Comparison of ENCODE assay signal across 19 cellular contexts in the genomic region with DNA sequence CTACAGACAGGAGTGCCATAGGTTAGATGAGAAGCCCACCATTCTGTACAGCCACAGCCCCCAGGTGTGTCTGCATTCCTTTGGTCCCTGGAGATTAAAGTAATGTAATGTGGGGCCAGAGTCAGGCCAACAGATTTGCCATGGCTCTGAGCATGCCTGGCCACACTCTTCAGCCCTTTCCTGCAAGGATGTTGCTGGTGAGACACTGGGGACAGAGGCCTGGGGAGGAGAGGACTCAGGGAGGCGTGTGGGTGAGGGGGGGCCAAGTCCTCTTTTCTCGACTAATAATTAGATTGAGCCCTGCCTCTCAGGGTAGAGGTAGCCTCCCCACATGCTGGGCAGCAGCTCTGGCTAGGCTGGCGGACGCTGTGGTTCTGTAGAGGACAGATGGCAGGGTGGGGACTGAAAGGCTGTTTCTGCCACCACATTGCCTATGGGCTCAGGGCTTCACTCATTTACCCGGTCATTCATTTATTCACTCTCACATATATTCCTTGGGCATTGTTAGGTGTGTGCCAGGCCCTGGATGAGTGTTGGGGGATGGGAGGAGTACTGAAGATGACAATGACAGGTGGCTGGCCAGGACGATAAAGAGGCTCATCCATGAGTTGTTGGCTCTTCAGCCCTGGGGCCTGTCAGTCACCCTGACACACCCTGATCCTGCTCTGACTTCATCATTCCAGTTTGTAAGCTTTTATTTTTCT. TPM values are rescaled to one million over a fixed set of nuclear protein-coding genes. Genes with fewer than 3 reads are reported as not detected.
DNase-seq lines count a peak whose midpoint lies in the region; FAIRE-seq and TF ChIP-seq lines count a peak whose summit lies in the region.
"Had no signal": no experiment of that assay in that cellular context is flagged by ENCODE, and none has a peak within 500 bp of the region (broad histone marks: within the 10 kb centered on the region; RNA-seq: fewer than 3 reads in every experiment).

No MANE protein-coding gene starts in this region.

- H3K9ac ChIP-seq in astrocyte (ENCODE audit: low read length), result no peak overlapping the region

- no peaks in the 10 kb centered on the region for H3K79me2 ChIP-seq in astrocyte (ENCODE audit: insufficient read depth, low read length)

- H3K36me3 ChIP-seq in astrocyte (ENCODE audit: insufficient read depth, low read length) (no peaks in the 10 kb centered on the region), uterus (no peaks in the 10 kb centered on the region)
- H3K36me3 ChIP-seq: esophagus squamous epithelium, heart left ventricle had no signal

- H3K27me3 Mint-ChIP-seq in astrocyte (ENCODE audit: low read depth, unreplicated experiment) (no peaks in the 10 kb centered on the region), nephron (ENCODE audit: low read depth) (no peaks in the 10 kb centered on the region)
- no peaks in the 10 kb centered on the region for H3K27me3 Mint-ChIP-seq in activated naive CD8-positive, alpha-beta T cell treated with anti-CD3 and anti-CD28 coated beads for 36 hours
- H3K27me3 Mint-ChIP-seq: activated naive CD8-positive, alpha-beta T cell; naive thymus-derived CD8-positive, alpha-beta T cell; stimulated activated naive CD8-positive, alpha-beta T cell treated with anti-CD3 and anti-CD28 coated beads, Interleukin-15, amount 100 ng/mL, for 72 hours had no signal

- H3K9me3 Mint-ChIP-seq in astrocyte (ENCODE audit: unreplicated experiment) (no peaks in the 10 kb centered on the region), nephron (no peaks in the 10 kb centered on the region)
- H3K9me3 Mint-ChIP-seq in activated naive CD8-positive, alpha-beta T cell treated with anti-CD3 and anti-CD28 coated beads for 36 hours, result no peaks in the 10 kb centered on the region
- H3K9me3 Mint-ChIP-seq: activated T-cell treated with anti-CD3 and anti-CD28 coated beads, Interleukin-2, amount 50 U/mL, for 4 hours; HFFc6; naive thymus-derived CD8-positive, alpha-beta T cell; stimulated activated naive CD8-positive, alpha-beta T cell treated with anti-CD3 and anti-CD28 coated beads, Interleukin-15, amount 100 ng/mL, for 72 hours had no signal

- intact Hi-C loops in uterus (cut with DNase I; ENCODE audit: low total_unique reads), result no loop called here

- H3K27ac ChIP-seq in astrocyte (ENCODE audit: low read depth, low read length) (no peak overlapping the region), uterus (no peak overlapping the region)
- H3K27ac ChIP-seq: esophagus squamous epithelium, heart left ventricle had no signal

- H4K20me1 ChIP-seq in astrocyte (ENCODE audit: insufficient read depth, low read length), result no peaks in the 10 kb centered on the region

- TF ChIP-seq POLR2A in uterus (IDR thresholded peaks at IDR 0.05), result no peak

- H3K9me3 ChIP-seq in astrocyte (ENCODE audit: insufficient read depth, low read depth, low read length), result no peaks in the 10 kb centered on the region
- no peaks in the 10 kb centered on the region for H3K9me3 ChIP-seq in uterus
- H3K9me3 ChIP-seq: esophagus squamous epithelium, heart left ventricle had no signal

- H3K4me3 Mint-ChIP-seq in astrocyte (ENCODE audit: unreplicated experiment), result no peak overlapping the region
- H3K4me3 Mint-ChIP-seq in nephron, result no peak overlapping the region
- no peak overlapping the region for H3K4me3 Mint-ChIP-seq in activated naive CD8-positive, alpha-beta T cell treated with anti-CD3 and anti-CD28 coated beads for 36 hours
- H3K4me3 Mint-ChIP-seq: activated naive CD8-positive, alpha-beta T cell; activated T-cell treated with anti-CD3 and anti-CD28 coated beads, Interleukin-2, amount 50 U/mL, for 4 hours; HFFc6; naive thymus-derived CD8-positive, alpha-beta T cell; stimulated activated naive CD8-positive, alpha-beta T cell treated with anti-CD3 and anti-CD28 coated beads, Interleukin-15, amount 100 ng/mL, for 72 hours had no signal

- no peak overlapping the region for H3K4me2 ChIP-seq in astrocyte (ENCODE audit: low read length)

- TF ChIP-seq CTCF in astrocyte (IDR thresholded peaks at IDR 0.05; ENCODE audit: insufficient read depth, low read depth, low read length) (no peak), nephron (IDR thresholded peaks at IDR 0.05; ENCODE audit: unreplicated experiment in 3 of 3) (no peak), uterus (IDR thresholded peaks at IDR 0.05) (no peak)

- DNase-seq in DMS 273 (lab: John Stamatoyannopoulos, UW; ENCODE audit: unreplicated experiment) (peak; percentile 69), NCI-H187 (lab: John Stamatoyannopoulos, UW) (peak; percentile 44 to 78), astrocyte (ENCODE audit: low read depth) (no peak), uterus (no peak), SW 1271 (lab: John Stamatoyannopoulos, UW) (no peak)
- no peak for DNase-seq in stimulated activated naive CD4-positive, alpha-beta T cell (lab: John Stamatoyannopoulos, UW)
- DNase-seq in activated naive CD8-positive, alpha-beta T cell treated with anti-CD3 and anti-CD28 coated beads for 36 hours, result no peak
- DNase-seq: activated CD4-positive, alpha-beta T cell treated with anti-CD3 and anti-CD28 coated beads, Interleukin-2, amount 50 U/mL, for 48 hours; activated T-cell treated with anti-CD3 and anti-CD28 coated beads, Interleukin-2, amount 50 U/mL, for 4 hours; esophagus squamous epithelium; heart left ventricle; HFFc6; naive thymus-derived CD8-positive, alpha-beta T cell; NCI-H1436 treated with DMSO at 0.1 percent for 48 hours; NCI-H774; stimulated activated naive CD8-positive, alpha-beta T cell treated with anti-CD3 and anti-CD28 coated beads, Interleukin-15, amount 100 ng/mL, for 72 hours had no signal

- no peaks in the 10 kb centered on the region for H3K27me3 ChIP-seq in astrocyte (ENCODE audit: insufficient read depth, low read length)
- H3K27me3 ChIP-seq in uterus, result no peaks in the 10 kb centered on the region
- H3K27me3 ChIP-seq: esophagus squamous epithelium, heart left ventricle had no signal

- H3K4me1 Mint-ChIP-seq in astrocyte (ENCODE audit: low read depth, unreplicated experiment) (peaks cover 2% of the 10 kb centered on the region), nephron (peaks cover 8% of the 10 kb centered on the region)
- H3K4me1 Mint-ChIP-seq in activated naive CD8-positive, alpha-beta T cell treated with anti-CD3 and anti-CD28 coated beads for 36 hours, result peaks cover 2% of the 10 kb centered on the region

- FAIRE-seq in astrocyte (lab: Jason Lieb, UNC), result no peak
- FAIRE-seq: urothelium cell line had no signal

- H2AFZ ChIP-seq in astrocyte (ENCODE audit: low read depth, low read length), result no peak overlapping the region

- H3K36me3 Mint-ChIP-seq in astrocyte (ENCODE audit: low read depth, unreplicated experiment) (peaks cover 2% of the 10 kb centered on the region), nephron (ENCODE audit: low read depth) (peaks cover 4% of the 10 kb centered on the region)
- H3K36me3 Mint-ChIP-seq in activated naive CD8-positive, alpha-beta T cell treated with anti-CD3 and anti-CD28 coated beads for 36 hours, result no peaks in the 10 kb centered on the region
- H3K36me3 Mint-ChIP-seq: activated naive CD8-positive, alpha-beta T cell; naive thymus-derived CD8-positive, alpha-beta T cell had no signal

- H3K4me1 ChIP-seq in astrocyte (ENCODE audit: insufficient read depth, low read length), result peaks cover 3% of the 10 kb centered on the region
- H3K4me1 ChIP-seq in uterus, result no peaks in the 10 kb centered on the region
- H3K4me1 ChIP-seq: esophagus squamous epithelium had no signal

- peak overlapping the region; percentile 58 for H3K27ac Mint-ChIP-seq in astrocyte (ENCODE audit: unreplicated experiment)
- peak overlapping the region in 2 of 3 experiments; percentile 20 to 30 for H3K27ac Mint-ChIP-seq in nephron
- no peak overlapping the region for H3K27ac Mint-ChIP-seq in activated naive CD8-positive, alpha-beta T cell treated with anti-CD3 and anti-CD28 coated beads for 36 hours
- H3K27ac Mint-ChIP-seq: activated naive CD8-positive, alpha-beta T cell; HFFc6; naive thymus-derived CD8-positive, alpha-beta T cell; stimulated activated naive CD8-positive, alpha-beta T cell treated with anti-CD3 and anti-CD28 coated beads, Interleukin-15, amount 100 ng/mL, for 72 hours had no signal

- H3K4me3 ChIP-seq in astrocyte (ENCODE audit: insufficient read depth, low read depth, low read length) (no peak overlapping the region), uterus (no peak overlapping the region)
- H3K4me3 ChIP-seq: esophagus squamous epithelium, heart left ventricle had no signal

RNA-seq across cellular contexts. Expression of a gene that starts 7.1 kb away (rescaled TPM):
- total RNA-seq in astrocyte, result 75.5 and 78.3 TPM in 2 replicates
- total RNA-seq in uterus, result 10 to 100 TPM; 22.7 to 71.9 (median 29.1) TPM
- 10 to 100 TPM; 91.8 to 96.0 TPM for total RNA-seq in activated naive CD8-positive, alpha-beta T cell treated with anti-CD3 and anti-CD28 coated beads for 36 hours

RNA-seq across cellular contexts. Expression of a gene that starts 8.8 kb away (rescaled TPM):
- 179 and 190 TPM in 2 replicates for total RNA-seq in astrocyte
- 100 to 1,000 TPM in 2 of 4 donors, 10 to 100 TPM in 2; 41.2 to 150 (median 73.7) TPM for total RNA-seq in uterus
- total RNA-seq in activated naive CD8-positive, alpha-beta T cell treated with anti-CD3 and anti-CD28 coated beads for 36 hours, result 100 to 1,000 TPM; 271 to 274 TPM

RNA-seq across cellular contexts. Expression of a gene that starts 19.4 kb away (rescaled TPM):
- total RNA-seq in astrocyte (37.4 and 46.5 TPM in 2 replicates), uterus (10 to 100 TPM in 3 of 4 donors, 1 to 10 TPM in 1; 8.2 to 58.5 (median 23.8) TPM)
- total RNA-seq in activated naive CD8-positive, alpha-beta T cell treated with anti-CD3 and anti-CD28 coated beads for 36 hours, result 10 to 100 TPM; 85.1 to 94.6 TPM

RNA-seq across cellular contexts. Expression of a gene that starts 31.7 kb away (rescaled TPM):
- 30.1 and 33.4 TPM in 2 replicates for total RNA-seq in astrocyte
- 10 to 100 TPM in 2 of 4 donors, 1 to 10 TPM in 2; 3.6 to 24.8 (median 10.2) TPM for total RNA-seq in uterus
- total RNA-seq in activated naive CD8-positive, alpha-beta T cell treated with anti-CD3 and anti-CD28 coated beads for 36 hours, result 10 to 100 TPM; 74.9 to 77.4 TPM

RNA-seq across cellular contexts. Expression of a gene that starts 32.0 kb away (rescaled TPM):
- total RNA-seq in astrocyte (9.9 and 11.1 TPM in 2 replicates), uterus (10 to 100 TPM in 3 of 4 donors, 1 to 10 TPM in 1; 3.5 to 69.7 (median 29.4) TPM)
- 10 to 100 TPM; 24.4 to 24.9 TPM for total RNA-seq in activated naive CD8-positive, alpha-beta T cell treated with anti-CD3 and anti-CD28 coated beads for 36 hours

Comparison
In these comparisons a context has a peak if more than half of its experiments do, and no peak if none do; other contexts are left out.
1. DNase-seq: peak in DMS 273 (single experiment) and NCI-H187 (2 of 2); none in astrocyte (single experiment), stimulated activated naive CD4-positive, alpha-beta T cell (0 of 6), uterus (0 of 2), activated naive CD8-positive, alpha-beta T cell treated with anti-CD3 and anti-CD28 coated beads for 36 hours (single experiment) and SW 1271 (0 of 2).